1 cellular context compared by ENCODE assay signal in the genomic region with DNA sequence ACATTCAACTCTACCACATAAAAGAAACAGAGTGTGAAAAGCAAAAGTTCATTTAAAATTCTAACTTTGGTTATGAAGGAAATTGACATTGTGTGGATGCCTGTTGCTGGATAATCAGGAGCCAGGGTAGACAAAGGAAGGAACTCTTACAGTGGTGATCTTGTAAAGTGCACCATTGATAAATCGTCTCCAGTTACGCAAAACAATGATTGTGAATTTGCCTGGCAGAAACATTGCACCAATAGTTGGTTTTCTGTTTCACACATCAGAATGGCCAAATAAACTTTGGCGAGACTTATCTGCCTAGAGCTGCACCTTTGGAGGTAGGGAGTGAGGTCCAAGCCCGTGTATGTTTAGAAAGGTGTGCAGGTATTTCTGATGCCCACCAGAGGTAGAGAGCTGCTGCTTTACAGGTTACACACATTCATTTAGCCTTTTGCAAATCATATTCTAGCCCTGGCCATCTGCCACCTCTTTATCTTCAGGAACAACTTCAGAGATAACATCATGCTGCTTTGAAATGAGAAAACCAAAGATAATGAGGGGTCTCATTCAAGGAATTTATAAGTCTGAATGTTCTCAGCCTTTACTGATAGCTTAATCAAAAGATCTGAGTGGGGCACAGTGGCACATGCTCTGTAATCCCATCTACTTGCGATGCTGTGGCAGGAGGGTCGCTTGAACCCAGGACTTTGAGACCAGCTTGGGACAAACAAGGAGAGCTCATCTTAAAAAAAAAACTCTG.
TF ChIP-seq lines count a peak whose summit lies in the region.

No MANE protein-coding gene starts in this region.

TF ChIP-seq in endothelial cell of umbilical vein, 7 proteins besides CTCF, POLR2A, EP300 and RAD21 (continued from another document):
- TF ChIP-seq, protein P1, sequence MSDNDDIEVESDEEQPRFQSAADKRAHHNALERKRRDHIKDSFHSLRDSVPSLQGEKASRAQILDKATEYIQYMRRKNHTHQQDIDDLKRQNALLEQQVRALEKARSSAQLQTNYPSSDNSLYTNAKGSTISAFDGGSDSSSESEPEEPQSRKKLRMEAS (IDR thresholded peaks at IDR 0.05; ENCODE audit: insufficient read depth, insufficient read length) = no peak
- TF ChIP-seq GATA2 (IDR thresholded peaks at IDR 0.05; ENCODE audit: insufficient read depth, insufficient read length, low read depth, low read length) = no peak
- no peak for TF ChIP-seq FOS (IDR thresholded peaks at IDR 0.05; ENCODE audit: borderline replicate concordance, insufficient read depth, low read length)
- TF ChIP-seq EZH2 (IDR thresholded peaks at IDR 0.05; ENCODE audit: borderline replicate concordance, low read depth, low read length, severe bottlenecking) = no peak
- TF ChIP-seq MYC (IDR thresholded peaks at IDR 0.05; ENCODE audit: low read depth, low read length) = no peak
- no peak for TF ChIP-seq JUN (IDR thresholded peaks at IDR 0.05; ENCODE audit: borderline replicate concordance, insufficient read depth, insufficient read length, low read depth)
